ENCODE assay signal across 1 cellular context in genomic region chr6:42745638-42746451, GRCh38.
A peak's percentile ranks its signal among the peaks of the same experiment; 100 is the strongest.
TF ChIP-seq lines count a peak whose summit lies in the region.

TSS of gene TBCC (minus strand) at chr6:42746103. CDS start at chr6:42746073, 30 bp downstream.

TF ChIP-seq in K562, 482 proteins besides CTCF, POLR2A, EP300 and RAD21 (continued from another document and continues in another):
- no peak for TF ChIP-seq ZNF318 (IDR thresholded peaks at IDR 0.05; ENCODE audit: borderline replicate concordance in 1 of 2, low read depth in 1 of 2)
- no peak for TF ChIP-seq DACH1 (IDR thresholded peaks at IDR 0.05; ENCODE audit: partially characterized antibody)
- TF ChIP-seq TCF7 (IDR thresholded peaks at IDR 0.05; ENCODE audit: borderline replicate concordance): no peak
- peak; percentile 53; the same call in 1 of the 2 replicates for TF ChIP-seq NR3C1 (CRISPR knock-in tag; IDR thresholded peaks at IDR 0.05)
- TF ChIP-seq RCOR1 (IDR thresholded peaks at IDR 0.05; ENCODE audit: borderline replicate concordance in 1 of 2, low read depth in 2 of 2, low read length in 2 of 2): peak in 1 of 2 experiments; percentile 44; a peak in 1 of 4 replicates
- TF ChIP-seq NRF1 (conservative IDR thresholded peaks at IDR 0.05 in 1 of 2, IDR thresholded peaks at IDR 0.05 in 1 of 2): no peak
- TF ChIP-seq POLR2G (IDR thresholded peaks at IDR 0.05; ENCODE audit: low read depth, low read length): peak; percentile 97
- peak; percentile 35; the same call in 1 of the 2 replicates for TF ChIP-seq TFAP4 (CRISPR knock-in tag; IDR thresholded peaks at IDR 0.05; ENCODE audit: borderline replicate concordance)
- no peak for TF ChIP-seq ZFP36 (IDR thresholded peaks at IDR 0.05; ENCODE audit: low read depth, low read length, partially characterized antibody)
- no peak for TF ChIP-seq SAFB (IDR thresholded peaks at IDR 0.05; ENCODE audit: borderline replicate concordance, low read depth, low read length)
- TF ChIP-seq SUPT5H (IDR thresholded peaks at IDR 0.05): peak; percentile 98
- TF ChIP-seq L3MBTL2 (IDR thresholded peaks at IDR 0.05): no peak
- 0 out of 2 replicates have a peak, but pooled peaks have one; percentile 69 for TF ChIP-seq ZBTB1 (CRISPR knock-in tag; IDR thresholded peaks at IDR 0.05; ENCODE audit: borderline replicate concordance, low read depth)
- peak; percentile 63 for TF ChIP-seq JUN (IDR thresholded peaks at IDR 0.05; ENCODE audit: borderline replicate concordance, low read depth, low read length)
- TF ChIP-seq JUN (CRISPR knock-in tag; IDR thresholded peaks at IDR 0.05; ENCODE audit: borderline replicate concordance): peak; percentile 17; the same call in 1 of the 2 replicates
- TF ChIP-seq ZNF695 (CRISPR knock-in tag; IDR thresholded peaks at IDR 0.05): no peak
- TF ChIP-seq ZNF121 (CRISPR knock-in tag; conservative IDR thresholded peaks at IDR 0.05): no peak
- peak; percentile 86 for TF ChIP-seq ATF3 (IDR thresholded peaks at IDR 0.05)
- TF ChIP-seq ATF3 (CRISPR knock-in tag; conservative IDR thresholded peaks at IDR 0.05): peak; percentile 86
- TF ChIP-seq ELF4 (CRISPR knock-in tag; IDR thresholded peaks at IDR 0.05): peak; percentile 57; the same call in 1 of the 2 replicates
- peak; percentile 42 for TF ChIP-seq HMGN3 (IDR thresholded peaks at IDR 0.05; ENCODE audit: borderline replicate concordance, extremely low read depth, insufficient read length, low read depth, low read length)
- TF ChIP-seq MAZ (CRISPR knock-in tag; conservative IDR thresholded peaks at IDR 0.05 in 1 of 2, IDR thresholded peaks at IDR 0.05 in 1 of 2): peak; percentile 6 to 23; a peak in 2 of 4 replicates
- no peak for TF ChIP-seq SLC30A9 (CRISPR knock-in tag; IDR thresholded peaks at IDR 0.05)
- peak; percentile 65; the same call in 1 of the 2 replicates for TF ChIP-seq PKNOX1 (IDR thresholded peaks at IDR 0.05)
- peak; percentile 65 for TF ChIP-seq SOX6 (IDR thresholded peaks at IDR 0.05)
- peak; percentile 92 for TF ChIP-seq C11orf30 (IDR thresholded peaks at IDR 0.05; ENCODE audit: low read depth)
- TF ChIP-seq MYC (IDR thresholded peaks at IDR 0.05; ENCODE audit: low read depth, low read length): peak; percentile 65
- no peak; the same call in 1 of the 2 replicates for TF ChIP-seq MYC (CRISPR knock-in tag; IDR thresholded peaks at IDR 0.05; ENCODE audit: borderline replicate concordance, low read depth)
- no peak for TF ChIP-seq HOMEZ (CRISPR knock-in tag; IDR thresholded peaks at IDR 0.05)
- TF ChIP-seq PHF8 (IDR thresholded peaks at IDR 0.05; ENCODE audit: borderline replicate concordance, low read length): peak; percentile 92
- TF ChIP-seq ZNF274 (IDR thresholded peaks at IDR 0.05; ENCODE audit: borderline replicate concordance, low read depth, low read length): no peak
- peak; percentile 47; the same call in 1 of the 2 replicates for TF ChIP-seq CTBP1 (IDR thresholded peaks at IDR 0.05; ENCODE audit: borderline replicate concordance)
- TF ChIP-seq CREB1 (IDR thresholded peaks at IDR 0.05): peak; percentile 86
- peak; percentile 52 for TF ChIP-seq CREB1 (CRISPR knock-in tag; IDR thresholded peaks at IDR 0.05)
- TF ChIP-seq HMGXB4 (CRISPR knock-in tag; IDR thresholded peaks at IDR 0.05): peak; percentile 76; the same call in 1 of the 2 replicates
- TF ChIP-seq KDM4B (IDR thresholded peaks at IDR 0.05; ENCODE audit: borderline replicate concordance in 2 of 2, low read depth in 1 of 2): peak in 1 of 2 experiments; percentile 86; a peak in 2 of 4 replicates
- peak; percentile 83 for TF ChIP-seq GTF2E2 (tag; IDR thresholded peaks at IDR 0.05)
- TF ChIP-seq SIN3A (IDR thresholded peaks at IDR 0.05; ENCODE audit: borderline replicate concordance in 2 of 2, control insufficient read depth in 1 of 2, low read depth in 2 of 2, low read length in 2 of 2): peak in 1 of 2 experiments; percentile 68; a peak in 1 of 4 replicates
- TF ChIP-seq ZNF384 (IDR thresholded peaks at IDR 0.05; ENCODE audit: low read depth, low read length): peak; percentile 99
- TF ChIP-seq MXD1 (CRISPR knock-in tag; IDR thresholded peaks at IDR 0.05; ENCODE audit: borderline replicate concordance, poor library complexity, severe bottlenecking): no peak
- TF ChIP-seq ZNF41 (CRISPR knock-in tag; conservative IDR thresholded peaks at IDR 0.05): no peak
- TF ChIP-seq MECOM (CRISPR knock-in tag; IDR thresholded peaks at IDR 0.05): no peak
- 0 out of 2 replicates have a peak, but pooled peaks have one; percentile 65 for TF ChIP-seq NBN (IDR thresholded peaks at IDR 0.05; ENCODE audit: low read depth)
- peak; percentile 62 for TF ChIP-seq EGR1 (conservative IDR thresholded peaks at IDR 0.05)
- peak; percentile 58; the same call in 1 of the 2 replicates for TF ChIP-seq CHD2 (IDR thresholded peaks at IDR 0.05; ENCODE audit: low read depth, low read length)
- peak; percentile 30; the same call in 1 of the 2 replicates for TF ChIP-seq ZNF263 (CRISPR knock-in tag; IDR thresholded peaks at IDR 0.05; ENCODE audit: borderline replicate concordance)
- no peak for TF ChIP-seq ADNP (tag; IDR thresholded peaks at IDR 0.05)
- TF ChIP-seq ZNF124 (CRISPR knock-in tag; IDR thresholded peaks at IDR 0.05): no peak
- no peak for TF ChIP-seq FOXM1 (IDR thresholded peaks at IDR 0.05; ENCODE audit: low read depth)
- TF ChIP-seq FOXM1 (CRISPR knock-in tag; IDR thresholded peaks at IDR 0.05; ENCODE audit: low read depth): no peak
- peak; percentile 63 for TF ChIP-seq ASH1L (IDR thresholded peaks at IDR 0.05; ENCODE audit: borderline replicate concordance, low read depth, partially characterized antibody)
- no peak for TF ChIP-seq TSC22D4 (tag; IDR thresholded peaks at IDR 0.05)
- peak; percentile 88 for TF ChIP-seq SPI1 (IDR thresholded peaks at IDR 0.05; ENCODE audit: borderline replicate concordance, low read depth, low read length)
- TF ChIP-seq NFIC (IDR thresholded peaks at IDR 0.05): peak; percentile 49
- TF ChIP-seq ATF1 (CRISPR knock-in tag; IDR thresholded peaks at IDR 0.05): peak; percentile 61; the same call in 1 of the 2 replicates
- peak; percentile 87 for TF ChIP-seq ATF1 (tag; IDR thresholded peaks at IDR 0.05)
- no peak for TF ChIP-seq TAF15 (IDR thresholded peaks at IDR 0.05; ENCODE audit: low read depth, low read length)
